In the genomic region with DNA sequence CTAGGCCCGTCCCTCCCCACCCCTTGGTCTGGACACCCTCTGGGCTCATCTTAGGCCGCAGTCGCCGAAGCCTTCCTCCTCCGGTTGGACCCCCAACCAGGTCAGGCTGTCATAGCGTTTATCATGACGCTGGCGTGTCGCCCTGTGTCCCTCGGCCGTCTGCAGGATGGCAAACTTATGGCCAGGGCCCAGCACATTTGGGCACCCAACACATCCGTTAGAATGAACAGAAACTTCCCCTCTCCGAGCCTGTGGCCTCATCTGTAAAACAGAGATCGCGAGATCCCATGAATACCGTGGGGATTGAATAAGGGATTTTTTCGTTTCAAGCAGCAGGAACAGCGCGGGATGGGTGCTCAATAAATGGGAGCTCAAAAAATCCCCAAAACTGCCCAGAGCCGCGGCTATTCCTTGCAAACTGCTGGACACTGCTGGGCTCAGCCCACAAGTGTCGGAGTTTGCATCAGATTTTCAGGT, we compare ENCODE assay signal across 8 cellular contexts. TPM values are rescaled to one million over a fixed set of nuclear protein-coding genes. Genes with fewer than 3 reads are reported as not detected.
A peak's percentile ranks its signal among the peaks of the same experiment; 100 is the strongest.
DNase-seq lines count a peak whose midpoint lies in the region; ATAC-seq lines count a peak whose summit lies in the region.

No MANE protein-coding gene starts in this region.

- H3K27ac ChIP-seq in right cardiac atrium (ENCODE audit: low read length) = peak overlapping the region; percentile 86

- H3K27me3 ChIP-seq in MG63 (no peaks in the 10 kb centered on the region), right cardiac atrium (ENCODE audit: control insufficient read depth, insufficient read depth) (no peaks in the 10 kb centered on the region)

- peak overlapping the region; percentile 97 for H3K27ac Mint-ChIP-seq in activated naive CD8-positive, alpha-beta T cell treated with anti-CD3 and anti-CD28 coated beads for 36 hours

- peaks cover 3% of the 10 kb centered on the region; the same call in 1 of the 2 replicates for H3K36me3 ChIP-seq in MG63

- peak; percentile 32 to 40 for ATAC-seq in right cardiac atrium

- H3K4me3 ChIP-seq in MG63 (peak overlapping the region; percentile 99), right cardiac atrium (ENCODE audit: low read length) (peak overlapping the region; percentile 63), skeletal muscle cell (ENCODE audit: low read depth, low read length) (peak overlapping the region; percentile 96)

- peak; percentile 19 to 28 for DNase-seq in stimulated activated CD4-positive, alpha-beta T cell treated with anti-CD3 and anti-CD28 coated beads, Interleukin-2, amount 100 ng/mL, for 24 hours
- no peak for DNase-seq in stimulated activated CD4-positive, alpha-beta T cell treated with anti-CD3 and anti-CD28 coated beads, Interleukin-4, amount 100 ng/mL, for 24 hours
- DNase-seq in HCEC 1CT (peak; percentile 62), MG63 (peak; percentile 26), right cardiac atrium (peak in 2 of 3 donors; percentile 74 to 78), skeletal muscle cell (ENCODE audit: low read depth) (peak; percentile 40), occipital lobe (lab: John Stamatoyannopoulos, UW) (no peak)
- no peak for DNase-seq in activated naive CD8-positive, alpha-beta T cell treated with anti-CD3 and anti-CD28 coated beads for 36 hours

- WGBS in right cardiac atrium = 4% methylated on average over 22 of the region's 22 CpGs

- H3K4me1 Mint-ChIP-seq in activated naive CD8-positive, alpha-beta T cell treated with anti-CD3 and anti-CD28 coated beads for 36 hours = peaks cover 36% of the 10 kb centered on the region

- H3K9me3 ChIP-seq in MG63 = no peaks in the 10 kb centered on the region
- no peaks in the 10 kb centered on the region for H3K9me3 ChIP-seq in right cardiac atrium (ENCODE audit: control insufficient read depth, low read length)

- H3K9me3 Mint-ChIP-seq in activated naive CD8-positive, alpha-beta T cell treated with anti-CD3 and anti-CD28 coated beads for 36 hours = no peaks in the 10 kb centered on the region

- peaks cover 6% of the 10 kb centered on the region for H3K4me1 ChIP-seq in right cardiac atrium (ENCODE audit: control insufficient read depth, insufficient read depth, low read length)

- peaks cover 19% of the 10 kb centered on the region for H3K36me3 Mint-ChIP-seq in activated naive CD8-positive, alpha-beta T cell treated with anti-CD3 and anti-CD28 coated beads for 36 hours

- intact Hi-C loops in right cardiac atrium (cut with DNase I) = no loop called here

- no peaks in the 10 kb centered on the region for H3K27me3 Mint-ChIP-seq in activated naive CD8-positive, alpha-beta T cell treated with anti-CD3 and anti-CD28 coated beads for 36 hours

- peak overlapping the region; percentile 99 for H3K4me3 Mint-ChIP-seq in activated naive CD8-positive, alpha-beta T cell treated with anti-CD3 and anti-CD28 coated beads for 36 hours

RNA-seq across cellular contexts. Expression of gene AP5Z1, which starts 0.6 kb away (rescaled TPM):
- total RNA-seq in MG63 (2014; rRNA removed; shearing (Covaris generic); ENCODE audit: low replicate concordance) = 23.0 and 38.2 TPM in 2 replicates
- 10 to 100 TPM; 43.1 to 47.1 TPM for total RNA-seq in activated naive CD8-positive, alpha-beta T cell treated with anti-CD3 and anti-CD28 coated beads for 36 hours
- total RNA-seq in right cardiac atrium (10 to 100 TPM; 10.5 to 17.3 (median 15.2) TPM), occipital lobe (14.7 TPM)
- 12.4 TPM for polyA plus RNA-seq in right cardiac atrium

Comparison
In these comparisons a context has a peak if more than half of its experiments do, and no peak if none do; other contexts are left out.
1. DNase-seq: peak in stimulated activated CD4-positive, alpha-beta T cell treated with anti-CD3 and anti-CD28 coated beads, Interleukin-2, amount 100 ng/mL, for 24 hours (2 of 2), HCEC 1CT (single experiment), MG63 (single experiment), right cardiac atrium (2 of 3) and skeletal muscle cell (single experiment); none in stimulated activated CD4-positive, alpha-beta T cell treated with anti-CD3 and anti-CD28 coated beads, Interleukin-4, amount 100 ng/mL, for 24 hours (single experiment), activated naive CD8-positive, alpha-beta T cell treated with anti-CD3 and anti-CD28 coated beads for 36 hours (single experiment) and occipital lobe (single experiment).
2. Peak in every context shown above with its lines, with median percentiles within 50 percentile points of each other: H3K4me3 ChIP-seq.